Comparison of ENCODE assay signal across 1 cellular context in the genomic region with DNA sequence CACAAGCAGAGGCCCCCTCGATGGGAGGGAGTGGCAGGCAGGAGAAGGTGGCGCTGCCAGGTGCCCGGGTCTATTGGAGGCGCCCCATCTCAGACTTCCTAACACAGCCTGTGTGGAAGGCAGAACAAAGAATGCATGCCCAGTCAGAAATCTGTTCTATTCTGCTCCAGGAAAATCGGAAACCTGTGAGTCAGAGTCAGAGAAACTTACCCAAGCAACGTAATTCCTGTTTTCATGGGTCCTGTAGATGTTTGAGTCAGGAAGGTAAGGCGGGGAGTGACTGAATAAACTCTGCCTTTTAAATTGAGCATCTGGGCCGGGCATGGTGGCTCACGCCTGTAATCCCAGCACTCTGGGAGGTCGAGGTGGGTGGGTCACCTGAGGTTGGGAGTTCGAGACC.
TF ChIP-seq lines count a peak whose summit lies in the region.

No MANE protein-coding gene starts in this region.

TF ChIP-seq in SK-N-SH, 30 proteins besides CTCF, POLR2A, EP300 and RAD21 (continued from another document):
- TF ChIP-seq, protein P1, sequence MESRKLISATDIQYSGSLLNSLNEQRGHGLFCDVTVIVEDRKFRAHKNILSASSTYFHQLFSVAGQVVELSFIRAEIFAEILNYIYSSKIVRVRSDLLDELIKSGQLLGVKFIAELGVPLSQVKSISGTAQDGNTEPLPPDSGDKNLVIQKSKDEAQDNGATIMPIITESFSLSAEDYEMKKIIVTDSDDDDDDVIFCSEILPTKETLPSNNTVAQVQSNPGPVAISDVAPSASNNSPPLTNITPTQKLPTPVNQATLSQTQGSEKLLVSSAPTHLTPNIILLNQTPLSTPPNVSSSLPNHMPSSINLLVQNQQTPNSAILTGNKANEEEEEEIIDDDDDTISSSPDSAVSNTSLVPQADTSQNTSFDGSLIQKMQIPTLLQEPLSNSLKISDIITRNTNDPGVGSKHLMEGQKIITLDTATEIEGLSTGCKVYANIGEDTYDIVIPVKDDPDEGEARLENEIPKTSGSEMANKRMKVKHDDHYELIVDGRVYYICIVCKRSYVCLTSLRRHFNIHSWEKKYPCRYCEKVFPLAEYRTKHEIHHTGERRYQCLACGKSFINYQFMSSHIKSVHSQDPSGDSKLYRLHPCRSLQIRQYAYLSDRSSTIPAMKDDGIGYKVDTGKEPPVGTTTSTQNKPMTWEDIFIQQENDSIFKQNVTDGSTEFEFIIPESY (IDR thresholded peaks at IDR 0.05; ENCODE audit: borderline replicate concordance, low read depth), result no peak
- no peak for TF ChIP-seq NFIC (IDR thresholded peaks at IDR 0.05; ENCODE audit: borderline replicate concordance)
- no peak for TF ChIP-seq RFX5 (IDR thresholded peaks at IDR 0.05; ENCODE audit: low read length)
- TF ChIP-seq JUND (IDR thresholded peaks at IDR 0.05), result no peak
- TF ChIP-seq, protein P2, sequence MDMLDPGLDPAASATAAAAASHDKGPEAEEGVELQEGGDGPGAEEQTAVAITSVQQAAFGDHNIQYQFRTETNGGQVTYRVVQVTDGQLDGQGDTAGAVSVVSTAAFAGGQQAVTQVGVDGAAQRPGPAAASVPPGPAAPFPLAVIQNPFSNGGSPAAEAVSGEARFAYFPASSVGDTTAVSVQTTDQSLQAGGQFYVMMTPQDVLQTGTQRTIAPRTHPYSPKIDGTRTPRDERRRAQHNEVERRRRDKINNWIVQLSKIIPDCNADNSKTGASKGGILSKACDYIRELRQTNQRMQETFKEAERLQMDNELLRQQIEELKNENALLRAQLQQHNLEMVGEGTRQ (IDR thresholded peaks at IDR 0.05; ENCODE audit: borderline replicate concordance, low read depth, low read length), result no peak
- no peak for TF ChIP-seq POLR2AphosphoS5 (IDR thresholded peaks at IDR 0.05; ENCODE audit: low read depth, low read length)
- no peak for TF ChIP-seq NRF1 (IDR thresholded peaks at IDR 0.05; ENCODE audit: low read depth, low read length)
- TF ChIP-seq FOXJ3 (CRISPR knock-in tag; IDR thresholded peaks at IDR 0.05), result no peak
- no peak for TF ChIP-seq EZH2phosphoT487 (IDR thresholded peaks at IDR 0.05; ENCODE audit: borderline replicate concordance, low read depth)
